Comparison of ENCODE assay signal across 13 cellular contexts in the genomic region with DNA sequence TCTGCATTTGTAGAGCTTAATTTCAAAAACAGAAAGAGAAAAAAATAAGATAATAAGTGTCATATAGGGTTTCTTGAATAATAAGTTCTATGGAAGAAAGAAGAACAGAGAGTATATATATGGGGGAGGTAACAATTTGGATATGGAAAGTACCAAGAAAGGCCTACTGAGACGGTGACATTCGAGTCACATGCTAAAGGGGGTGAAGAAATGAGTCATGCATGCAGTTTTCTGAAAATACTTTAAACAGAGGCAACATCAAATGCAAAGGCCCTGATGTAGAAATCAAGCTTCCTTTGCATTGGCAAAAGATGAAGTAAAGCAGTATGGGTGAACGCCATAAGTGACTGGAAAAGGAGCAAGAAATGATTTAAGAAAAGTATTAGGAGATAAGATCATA.
DNase-seq lines count a peak whose midpoint lies in the region; ATAC-seq and TF ChIP-seq lines count a peak whose summit lies in the region.
"Had no signal": no experiment of that assay in that cellular context is flagged by ENCODE, and none has a peak within 500 bp of the region (broad histone marks: within the 10 kb centered on the region; RNA-seq: fewer than 3 reads in every experiment).

No MANE protein-coding gene starts in this region.

- no peaks in the 10 kb centered on the region for H3K27me3 ChIP-seq in H7 (ENCODE audit: control insufficient read depth, insufficient read depth, low read length)
- H3K27me3 ChIP-seq: right atrium auricular region, suprapubic skin had no signal

- no peaks in the 10 kb centered on the region for H3K4me1 Mint-ChIP-seq in activated CD4-positive, alpha-beta memory T cell treated with anti-CD3 and anti-CD28 coated beads for 36 hours (ENCODE audit: low read depth)
- H3K4me1 Mint-ChIP-seq in osteocyte (ENCODE audit: unreplicated experiment) = no peaks in the 10 kb centered on the region
- H3K4me1 Mint-ChIP-seq: immature natural killer cell had no signal

- intact Hi-C loops in activated CD4-positive, alpha-beta memory T cell treated with anti-CD3 and anti-CD28 coated beads for 36 hours (cut with micrococcal nuclease) = no loop called here

- TF ChIP-seq CTCF in GM10266 (IDR thresholded peaks at IDR 0.05; ENCODE audit: control insufficient read depth, insufficient read depth, low read depth, missing control alignments) (no peak), osteocyte (IDR thresholded peaks at IDR 0.05) (no peak)

- no peaks in the 10 kb centered on the region for H3K36me3 Mint-ChIP-seq in activated CD4-positive, alpha-beta memory T cell treated with anti-CD3 and anti-CD28 coated beads for 36 hours
- no peaks in the 10 kb centered on the region for H3K36me3 Mint-ChIP-seq in osteocyte (ENCODE audit: unreplicated experiment)
- H3K36me3 Mint-ChIP-seq: immature natural killer cell had no signal

- POLR2A ChIA-PET in activated CD4-positive, alpha-beta memory T cell treated with anti-CD3 and anti-CD28 coated beads for 36 hours (lab: Charles Lee) = no interaction called here

- ATAC-seq in GM19328 (IDR thresholded peaks at IDR 0.05; ENCODE audit: unreplicated experiment) (peak; percentile 61), HG02571 (IDR thresholded peaks at IDR 0.05; ENCODE audit: unreplicated experiment) (peak; percentile 80), HG03135 (IDR thresholded peaks at IDR 0.05; ENCODE audit: unreplicated experiment) (peak; percentile 84)

- H3K27me3 Mint-ChIP-seq in activated CD4-positive, alpha-beta memory T cell treated with anti-CD3 and anti-CD28 coated beads for 36 hours = no peaks in the 10 kb centered on the region
- H3K27me3 Mint-ChIP-seq in osteocyte (ENCODE audit: unreplicated experiment) = peaks cover 51% of the 10 kb centered on the region

- no peak overlapping the region for H3K27ac Mint-ChIP-seq in activated CD4-positive, alpha-beta memory T cell treated with anti-CD3 and anti-CD28 coated beads for 36 hours
- no peak overlapping the region for H3K27ac Mint-ChIP-seq in osteocyte (ENCODE audit: unreplicated experiment)
- H3K27ac Mint-ChIP-seq: immature natural killer cell had no signal

- peak; percentile 8 for DNase-seq in GM10266 (ENCODE audit: extremely low spot score)
- no peak for DNase-seq in H7
- no peak for DNase-seq in activated CD4-positive, alpha-beta memory T cell treated with anti-CD3 and anti-CD28 coated beads for 36 hours
- no peak for DNase-seq in osteocyte (ENCODE audit: extremely low spot score, unreplicated experiment)
- no peak for DNase-seq in NOMO-1 (lab: John Stamatoyannopoulos, UW; ENCODE audit: unreplicated experiment in 2 of 2)
- DNase-seq: 8988T, immature natural killer cell, NCI-H524 had no signal

- no peaks in the 10 kb centered on the region for H3K36me3 ChIP-seq in H7 (replicated peaks; ENCODE audit: control insufficient read depth, insufficient read depth, low read length)
- H3K36me3 ChIP-seq: right atrium auricular region, suprapubic skin had no signal

- no peak overlapping the region for H3K4me3 Mint-ChIP-seq in activated CD4-positive, alpha-beta memory T cell treated with anti-CD3 and anti-CD28 coated beads for 36 hours
- no peak overlapping the region for H3K4me3 Mint-ChIP-seq in osteocyte (ENCODE audit: unreplicated experiment)
- H3K4me3 Mint-ChIP-seq: immature natural killer cell had no signal

- H3K9me3 Mint-ChIP-seq in activated CD4-positive, alpha-beta memory T cell treated with anti-CD3 and anti-CD28 coated beads for 36 hours = peaks cover 3% of the 10 kb centered on the region
- no peaks in the 10 kb centered on the region for H3K9me3 Mint-ChIP-seq in osteocyte (ENCODE audit: unreplicated experiment)

- CTCF ChIA-PET in activated CD4-positive, alpha-beta memory T cell treated with anti-CD3 and anti-CD28 coated beads for 36 hours (lab: Charles Lee) = no interaction called here

- no peak overlapping the region for H3K4me3 ChIP-seq in H7 (ENCODE audit: insufficient read depth, low read depth, low read length)
- H3K4me3 ChIP-seq: right atrium auricular region, suprapubic skin had no signal
